Comparison of ENCODE assay signal across 10 cellular contexts in genomic region chr15:43748376-43748775, GRCh38.
DNase-seq lines count a peak whose midpoint lies in the region; ATAC-seq and TF ChIP-seq lines count a peak whose summit lies in the region.
"Had no signal": no experiment of that assay in that cellular context is flagged by ENCODE, and none has a peak within 500 bp of the region (broad histone marks: within the 10 kb centered on the region; RNA-seq: fewer than 3 reads in every experiment).

No MANE protein-coding gene starts in this region.

- H3K4me2 ChIP-seq in DOHH2 (ENCODE audit: low read length) = peak overlapping the region; percentile 84

- peaks cover 17% of the 10 kb centered on the region for H3K9me3 Mint-ChIP-seq in nephron progenitor cell

- DNase-seq in NAMALWA (ENCODE audit: low spot score) (peak; percentile 58), coronary artery (ENCODE audit: low spot score) (no peak), nephron progenitor cell (no peak), LoVo (ENCODE audit: low spot score) (no peak), NCI-H774 (lab: John Stamatoyannopoulos, UW) (no peak)
- DNase-seq: activated CD8-positive, alpha-beta memory T cell treated with anti-CD3 and anti-CD28 coated beads, Interleukin-2, amount 50 U/mL, for 4 hours had no signal

- peaks cover 33% of the 10 kb centered on the region for H3K4me1 Mint-ChIP-seq in nephron progenitor cell

- ATAC-seq in HG03469 (IDR thresholded peaks at IDR 0.05; ENCODE audit: unreplicated experiment) (no peak), GM18498 (IDR thresholded peaks at IDR 0.05; ENCODE audit: unreplicated experiment) (no peak)
- ATAC-seq: left lobe of liver had no signal

- peaks cover 83% of the 10 kb centered on the region for H3K79me2 ChIP-seq in DOHH2 (ENCODE audit: control insufficient read depth, low read length)

- H4K20me1 ChIP-seq in DOHH2 (ENCODE audit: control insufficient read depth, insufficient read depth, low read depth, low read length) = peaks cover 27% of the 10 kb centered on the region

- H3K36me3 ChIP-seq in DOHH2 (ENCODE audit: control insufficient read depth, low read length) = peaks cover 62% of the 10 kb centered on the region

- peak overlapping the region; percentile 97 for H3K4me3 Mint-ChIP-seq in nephron progenitor cell

- H3K27me3 Mint-ChIP-seq in nephron progenitor cell (ENCODE audit: low read depth, poor library complexity) = no peaks in the 10 kb centered on the region

- peaks cover 41% of the 10 kb centered on the region for H3K36me3 Mint-ChIP-seq in nephron progenitor cell (ENCODE audit: low read depth)

- peak overlapping the region; percentile 90 for H3K4me3 ChIP-seq in DOHH2 (ENCODE audit: low read length)
- peak overlapping the region; percentile 94 for H3K4me3 ChIP-seq in coronary artery

- peaks cover 16% of the 10 kb centered on the region for H3F3A ChIP-seq in DOHH2 (ENCODE audit: control insufficient read depth, insufficient read depth)

- H3K27ac ChIP-seq in DOHH2 (ENCODE audit: low read depth, low read length) (peak overlapping the region; percentile 18; the same call in 1 of the 2 replicates), coronary artery (no peak overlapping the region)

- no peaks in the 10 kb centered on the region for H3K9me3 ChIP-seq in DOHH2 (ENCODE audit: control insufficient read depth, insufficient read depth, low read length)

- H3K4me1 ChIP-seq in DOHH2 (ENCODE audit: control insufficient read depth, low read length) = peaks cover 60% of the 10 kb centered on the region

- H3K27ac Mint-ChIP-seq in nephron progenitor cell = no peak overlapping the region

- no peaks in the 10 kb centered on the region for H3K9me2 ChIP-seq in DOHH2 (replicated peaks; ENCODE audit: control insufficient read depth, low read length)

- TF ChIP-seq CTCF in DOHH2 (IDR thresholded peaks at IDR 0.05; ENCODE audit: low read depth, low read length, poor library complexity, severe bottlenecking) = no peak
- no peak for TF ChIP-seq CTCF in coronary artery (IDR thresholded peaks at IDR 0.05)
- no peak for TF ChIP-seq CTCF in nephron progenitor cell (IDR thresholded peaks at IDR 0.05)

- no peaks in the 10 kb centered on the region for H3K27me3 ChIP-seq in DOHH2 (ENCODE audit: control insufficient read depth, low read length)
